11 cellular contexts compared by ENCODE assay signal in genomic region chr7:98707076-98707475, GRCh38.
"Had no signal": no experiment of that assay in that cellular context is flagged by ENCODE, and none has a peak within 500 bp of the region (broad histone marks: within the 10 kb centered on the region; RNA-seq: fewer than 3 reads in every experiment).

No MANE protein-coding gene starts in this region.

- H3K9ac ChIP-seq: GM23248 had no signal

- H3K4me3 ChIP-seq: GM23248, GM23338, HAP-1 had no signal

- ATAC-seq: GM23338, HCT116 had no signal

- H3K4me2 ChIP-seq: GM23338 had no signal

- H3K4me1 ChIP-seq: HAP-1 had no signal

- H2AFZ ChIP-seq: GM23248, GM23338 had no signal

- H3K27ac ChIP-seq: GM23248 had no signal

- H3K9me3 ChIP-seq: HAP-1 had no signal

- DNase-seq: GM23248, GOT3, H7, H9, HCEC 1CT, HFFc6 had no signal

- H3K36me3 ChIP-seq: HAP-1 had no signal

- FAIRE-seq: H1, H54 had no signal
